28 cellular contexts compared by ENCODE assay signal in the genomic region with DNA sequence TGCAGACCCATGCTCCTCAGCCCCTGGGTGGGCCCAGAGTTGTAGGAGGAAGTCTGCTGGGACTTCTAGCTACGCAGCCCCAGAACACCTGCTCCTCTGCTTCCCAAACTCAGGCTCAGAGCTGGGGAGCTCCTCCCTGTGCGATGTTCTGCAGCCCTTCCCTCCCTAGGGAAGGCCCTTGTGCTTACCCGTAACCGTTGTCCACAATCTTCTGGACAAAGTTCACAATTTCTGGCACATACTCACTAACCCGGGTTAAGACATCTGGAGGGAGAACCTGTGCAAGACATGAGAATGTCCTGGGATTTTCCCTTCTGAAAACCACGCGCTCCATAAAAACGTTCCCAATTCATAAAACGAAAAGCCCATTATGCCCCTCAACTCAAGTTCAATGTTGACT.
"Had no signal": no experiment of that assay in that cellular context is flagged by ENCODE, and none has a peak within 500 bp of the region (broad histone marks: within the 10 kb centered on the region; RNA-seq: fewer than 3 reads in every experiment).

No MANE protein-coding gene starts in this region.

- DNase-seq: activated CD4-positive, CD25-positive, alpha-beta regulatory T cell; activated CD8-positive, alpha-beta memory T cell treated with anti-CD3 and anti-CD28 coated beads, Interleukin-2, amount 10 ng/mL, durations not matched to agents 7 days and 5 days; activated effector memory CD4-positive, alpha-beta T cell treated with anti-CD3 and anti-CD28 coated beads, Interleukin-2, amount 50 U/mL, for 16 hours; activated naive CD4-positive, alpha-beta T cell treated with anti-CD3 and anti-CD28 coated beads for 36 hours; activated T-cell treated with anti-CD3 and anti-CD28 coated beads, Interleukin-2, amount 50 U/mL, for 24 hours; adrenal gland; anterior cingulate cortex; MG63; MV-4-11; NCI-H1092 treated with DMSO at 0.1 percent for 48 hours; NCI-H1417 treated with DMSO at 0.1 percent for 48 hours; NCI-H1694 treated with DMSO at 0.1 percent for 48 hours; NCI-H2029 treated with DMSO at 0.1 percent for 48 hours; NCI-H345; NCI-H510A; NCI-H526 treated with DMSO at 0.1 percent for 48 hours; NCI-H82; RPMI8226; SHP77; SW 1271; T-helper 17 cell had no signal

- H3K27ac Mint-ChIP-seq: activated CD8-positive, alpha-beta memory T cell treated with anti-CD3 and anti-CD28 coated beads, Interleukin-2, amount 10 ng/mL, durations not matched to agents 7 days and 5 days; activated naive CD4-positive, alpha-beta T cell treated with anti-CD3 and anti-CD28 coated beads for 36 hours; activated naive CD8-positive, alpha-beta T cell; activated T-cell treated with anti-CD3 and anti-CD28 coated beads, Interleukin-2, amount 50 U/mL, for 24 hours; activated T-helper 1 cell treated with anti-CD3 and anti-CD28 coated beads, Interleukin-12 subunit alpha, Interleukin-12 subunit beta, Interleukin-2, Interleukin-4 antibody, amounts not matched to agents 30 ng/mL and 10 ng/mL and 1 ng/mL, durations not matched to agents 14 hours and 24 hours and 36 hours; T-helper 17 cell had no signal

- H3K4me1 ChIP-seq: adrenal gland, SJSA1 had no signal

- H3K4me3 ChIP-seq: adrenal gland, MG63, SJSA1 had no signal

- H3K9ac ChIP-seq: KMS-11 had no signal

- H3K27ac ChIP-seq: adrenal gland, KMS-11, SJSA1, VCaP had no signal

- H3K9me3 Mint-ChIP-seq: activated naive CD4-positive, alpha-beta T cell treated with anti-CD3 and anti-CD28 coated beads for 36 hours; activated T-cell treated with anti-CD3 and anti-CD28 coated beads, Interleukin-2, amount 50 U/mL, for 24 hours; activated T-helper 1 cell treated with anti-CD3 and anti-CD28 coated beads, Interleukin-12 subunit alpha, Interleukin-12 subunit beta, Interleukin-2, Interleukin-4 antibody, amounts not matched to agents 30 ng/mL and 10 ng/mL and 1 ng/mL, durations not matched to agents 14 hours and 24 hours and 36 hours had no signal

- ATAC-seq: activated CD8-positive, alpha-beta memory T cell treated with anti-CD3 and anti-CD28 coated beads, Interleukin-2, amount 10 ng/mL, durations not matched to agents 7 days and 5 days; Panc1; SK-N-SH treated with all-trans-retinoic acid at 6 μM for 48 hours; T-helper 17 cell had no signal

- H3K27me3 ChIP-seq: adrenal gland, MG63, SJSA1 had no signal

- H3K4me3 Mint-ChIP-seq: activated CD8-positive, alpha-beta memory T cell treated with anti-CD3 and anti-CD28 coated beads, Interleukin-2, amount 10 ng/mL, durations not matched to agents 7 days and 5 days; activated naive CD4-positive, alpha-beta T cell treated with anti-CD3 and anti-CD28 coated beads for 36 hours; activated naive CD8-positive, alpha-beta T cell; activated T-cell treated with anti-CD3 and anti-CD28 coated beads, Interleukin-2, amount 50 U/mL, for 24 hours; activated T-helper 1 cell treated with anti-CD3 and anti-CD28 coated beads, Interleukin-12 subunit alpha, Interleukin-12 subunit beta, Interleukin-2, Interleukin-4 antibody, amounts not matched to agents 30 ng/mL and 10 ng/mL and 1 ng/mL, durations not matched to agents 14 hours and 24 hours and 36 hours; T-helper 17 cell had no signal

- H3K27me3 Mint-ChIP-seq: activated CD8-positive, alpha-beta memory T cell treated with anti-CD3 and anti-CD28 coated beads, Interleukin-2, amount 10 ng/mL, durations not matched to agents 7 days and 5 days; activated naive CD8-positive, alpha-beta T cell; activated T-cell treated with anti-CD3 and anti-CD28 coated beads, Interleukin-2, amount 50 U/mL, for 24 hours; T-helper 17 cell had no signal

- H3K4me2 ChIP-seq: KMS-11 had no signal

- H3K9me3 ChIP-seq: adrenal gland, MG63, SJSA1 had no signal
